16 cellular contexts compared by ENCODE assay signal in the genomic region with DNA sequence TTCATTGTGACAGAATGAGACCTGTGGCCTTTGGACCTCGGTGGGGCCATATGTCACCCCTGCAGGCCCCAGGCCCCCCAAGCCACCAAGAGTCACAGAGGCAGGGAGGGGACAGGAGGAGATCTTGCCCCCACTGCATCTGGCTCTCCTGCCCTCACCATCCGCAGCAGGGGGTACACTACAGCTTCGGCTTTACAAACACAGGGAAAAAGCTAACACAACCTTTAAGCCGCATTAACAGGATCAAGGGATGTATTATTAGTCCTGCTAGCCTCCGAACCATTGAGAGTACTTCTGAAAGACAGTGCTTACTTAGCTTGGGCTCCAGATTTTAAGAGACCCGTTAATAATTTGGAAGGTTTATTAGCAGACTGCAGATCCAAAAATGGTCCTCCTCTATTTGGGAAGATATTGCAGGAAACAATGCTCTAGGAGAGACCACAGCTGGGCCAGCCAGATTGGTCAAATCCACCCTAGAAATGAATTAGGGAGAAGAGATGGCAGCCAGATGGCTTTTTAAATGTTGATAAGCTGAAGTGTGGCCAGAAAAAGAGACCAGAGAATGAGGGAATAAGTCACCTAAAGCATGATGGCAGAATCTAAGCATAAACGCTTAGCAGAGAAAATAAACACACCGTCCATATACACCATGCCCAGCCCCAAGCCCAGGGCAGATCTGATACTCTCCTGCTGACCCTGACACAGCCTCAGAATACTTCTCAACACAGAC. TPM values are rescaled to one million over a fixed set of nuclear protein-coding genes. Genes with fewer than 3 reads are reported as not detected.
DNase-seq lines count a peak whose midpoint lies in the region; ATAC-seq and TF ChIP-seq lines count a peak whose summit lies in the region.
"Had no signal": no experiment of that assay in that cellular context is flagged by ENCODE, and none has a peak within 500 bp of the region (broad histone marks: within the 10 kb centered on the region; RNA-seq: fewer than 3 reads in every experiment).

No MANE protein-coding gene starts in this region.

- ATAC-seq in activated naive CD8-positive, alpha-beta T cell treated with anti-CD3 and anti-CD28 coated beads, Interleukin-2, amount 10 ng/mL, durations not matched to agents 7 days and 5 days (ENCODE audit: low read depth), result no peak
- ATAC-seq in HG03439 (IDR thresholded peaks at IDR 0.05; ENCODE audit: unreplicated experiment) (no peak), GM21528 (IDR thresholded peaks at IDR 0.05; ENCODE audit: low FRiP score, unreplicated experiment) (no peak), GM21367 (IDR thresholded peaks at IDR 0.05; ENCODE audit: unreplicated experiment) (no peak)
- ATAC-seq: GM12878, K562, Panc1 had no signal

- H3K4me3 Mint-ChIP-seq in activated naive CD8-positive, alpha-beta T cell treated with anti-CD3 and anti-CD28 coated beads, Interleukin-2, amount 10 ng/mL, durations not matched to agents 7 days and 5 days, result no peak overlapping the region
- H3K4me3 Mint-ChIP-seq in activated naive CD8-positive, alpha-beta T cell treated with anti-CD3 and anti-CD28 coated beads for 36 hours, result no peak overlapping the region
- H3K4me3 Mint-ChIP-seq in glutamatergic neuron (ENCODE audit: unreplicated experiment), result peak overlapping the region; percentile 28

- no peaks in the 10 kb centered on the region for H3K9me3 Mint-ChIP-seq in activated naive CD8-positive, alpha-beta T cell treated with anti-CD3 and anti-CD28 coated beads, Interleukin-2, amount 10 ng/mL, durations not matched to agents 7 days and 5 days
- no peaks in the 10 kb centered on the region for H3K9me3 Mint-ChIP-seq in activated naive CD8-positive, alpha-beta T cell treated with anti-CD3 and anti-CD28 coated beads for 36 hours
- peaks cover 5% of the 10 kb centered on the region for H3K9me3 Mint-ChIP-seq in glutamatergic neuron (ENCODE audit: unreplicated experiment)

- peak overlapping the region; percentile 27 for H3K27ac Mint-ChIP-seq in activated naive CD8-positive, alpha-beta T cell treated with anti-CD3 and anti-CD28 coated beads, Interleukin-2, amount 10 ng/mL, durations not matched to agents 7 days and 5 days
- no peak overlapping the region for H3K27ac Mint-ChIP-seq in activated naive CD8-positive, alpha-beta T cell treated with anti-CD3 and anti-CD28 coated beads for 36 hours
- peak overlapping the region; percentile 71 for H3K27ac Mint-ChIP-seq in glutamatergic neuron (ENCODE audit: unreplicated experiment)

- POLR2A ChIA-PET in activated naive CD8-positive, alpha-beta T cell treated with anti-CD3 and anti-CD28 coated beads, Interleukin-2, amount 10 ng/mL, durations not matched to agents 7 days and 5 days (lab: Charles Lee), result no interaction called here

- H3K4me1 Mint-ChIP-seq in activated naive CD8-positive, alpha-beta T cell treated with anti-CD3 and anti-CD28 coated beads, Interleukin-2, amount 10 ng/mL, durations not matched to agents 7 days and 5 days, result peaks cover 19% of the 10 kb centered on the region
- H3K4me1 Mint-ChIP-seq in activated naive CD8-positive, alpha-beta T cell treated with anti-CD3 and anti-CD28 coated beads for 36 hours, result no peaks in the 10 kb centered on the region
- H3K4me1 Mint-ChIP-seq in glutamatergic neuron (ENCODE audit: low read depth, unreplicated experiment), result peaks cover 46% of the 10 kb centered on the region

- no peak for DNase-seq in activated naive CD8-positive, alpha-beta T cell treated with anti-CD3 and anti-CD28 coated beads, Interleukin-2, amount 10 ng/mL, durations not matched to agents 7 days and 5 days
- DNase-seq in activated naive CD8-positive, alpha-beta T cell treated with anti-CD3 and anti-CD28 coated beads for 36 hours, result no peak
- DNase-seq in NCI-H82 treated with DMSO at 0.1 percent for 48 hours (lab: John Stamatoyannopoulos, UW; ENCODE audit: unreplicated experiment) (peak; percentile 86), glutamatergic neuron (no peak), NCI-H1048 (lab: John Stamatoyannopoulos, UW) (no peak)
- DNase-seq: 8988T, NCI-H1105 treated with DMSO at 0.1 percent for 48 hours, NCI-H187 treated with DMSO at 0.1 percent for 48 hours, NCI-H345, NCI-H526 treated with DMSO at 0.1 percent for 48 hours had no signal

- TF ChIP-seq CTCF in glutamatergic neuron (IDR thresholded peaks at IDR 0.05; ENCODE audit: partially characterized antibody, unreplicated experiment), result no peak

- H3K36me3 Mint-ChIP-seq in activated naive CD8-positive, alpha-beta T cell treated with anti-CD3 and anti-CD28 coated beads, Interleukin-2, amount 10 ng/mL, durations not matched to agents 7 days and 5 days, result no peaks in the 10 kb centered on the region
- H3K36me3 Mint-ChIP-seq in activated naive CD8-positive, alpha-beta T cell treated with anti-CD3 and anti-CD28 coated beads for 36 hours, result no peaks in the 10 kb centered on the region
- H3K36me3 Mint-ChIP-seq in glutamatergic neuron (ENCODE audit: unreplicated experiment), result peaks cover 10% of the 10 kb centered on the region

- H3K27me3 Mint-ChIP-seq in activated naive CD8-positive, alpha-beta T cell treated with anti-CD3 and anti-CD28 coated beads, Interleukin-2, amount 10 ng/mL, durations not matched to agents 7 days and 5 days, result no peaks in the 10 kb centered on the region
- H3K27me3 Mint-ChIP-seq in activated naive CD8-positive, alpha-beta T cell treated with anti-CD3 and anti-CD28 coated beads for 36 hours, result no peaks in the 10 kb centered on the region
- peaks cover 10% of the 10 kb centered on the region for H3K27me3 Mint-ChIP-seq in glutamatergic neuron (ENCODE audit: unreplicated experiment)

RNA-seq across cellular contexts. Expression of a gene that starts 31.5 kb away (rescaled TPM):
- 1 to 10 TPM; 4.9 to 5.5 TPM for total RNA-seq in activated naive CD8-positive, alpha-beta T cell treated with anti-CD3 and anti-CD28 coated beads, Interleukin-2, amount 10 ng/mL, durations not matched to agents 7 days and 5 days
- 1 to 10 TPM; 1.2 to 1.3 TPM for total RNA-seq in activated naive CD8-positive, alpha-beta T cell treated with anti-CD3 and anti-CD28 coated beads for 36 hours
- 197 TPM for total RNA-seq in glutamatergic neuron (ENCODE audit: unreplicated experiment)

Comparison
In these comparisons a context has a peak if more than half of its experiments do, and no peak if none do; other contexts are left out.
1. RNA of a gene that starts 31.5 kb away (total RNA-seq): 197 TPM in glutamatergic neuron (single experiment); 4.9 to 5.5 TPM in activated naive CD8-positive, alpha-beta T cell treated with anti-CD3 and anti-CD28 coated beads, Interleukin-2, amount 10 ng/mL, durations not matched to agents 7 days and 5 days and 1.2 to 1.3 TPM in activated naive CD8-positive, alpha-beta T cell treated with anti-CD3 and anti-CD28 coated beads for 36 hours; every median in the first group is over 10 times any median in the second.